In the genomic region with DNA sequence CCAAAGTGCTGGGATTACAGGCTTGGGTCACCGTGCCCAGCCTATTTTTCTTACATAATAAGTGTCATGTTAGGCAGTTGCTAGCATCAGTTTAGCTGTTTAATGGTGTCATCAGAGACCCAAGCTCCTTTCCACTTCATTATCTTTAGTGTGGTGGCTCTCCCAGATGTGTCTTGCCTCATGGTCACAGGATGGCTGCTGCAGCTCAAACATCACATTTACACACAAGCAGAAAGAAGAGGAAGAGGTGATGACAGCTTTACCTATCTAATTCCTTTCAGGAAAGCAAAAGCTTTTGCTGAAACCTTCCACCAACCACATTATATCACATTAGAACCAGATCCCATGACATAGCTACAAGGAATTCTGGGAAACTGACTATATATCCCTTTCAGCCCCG, we compare ENCODE assay signal across 36 cellular contexts.
"Had no signal": no experiment of that assay in that cellular context is flagged by ENCODE, and none has a peak within 500 bp of the region (broad histone marks: within the 10 kb centered on the region; RNA-seq: fewer than 3 reads in every experiment).

No MANE protein-coding gene starts in this region.

- H3K4me1 Mint-ChIP-seq: activated CD4-positive, alpha-beta memory T cell treated with anti-CD3 and anti-CD28 coated beads, Interleukin-2, amount 10 ng/mL, durations not matched to agents 7 days and 5 days; activated CD4-positive, alpha-beta T cell treated with anti-CD3 and anti-CD28 coated beads for 36 hours; activated CD4-positive, alpha-beta T cell treated with anti-CD3 and anti-CD28 coated beads, Interleukin-2, amount 10 ng/mL, durations not matched to agents 7 days and 5 days; activated naive CD4-positive, alpha-beta T cell treated with anti-CD3 and anti-CD28 coated beads, Interleukin-2, amount 50 U/mL, for 24 hours; activated naive CD8-positive, alpha-beta T cell treated with anti-CD3 and anti-CD28 coated beads for 36 hours; activated naive CD8-positive, alpha-beta T cell treated with anti-CD3 and anti-CD28 coated beads, Interleukin-2, amount 50 U/mL, for 24 hours; T-helper 17 cell had no signal

- DNase-seq: activated CD4-positive, alpha-beta memory T cell treated with anti-CD3 and anti-CD28 coated beads, Interleukin-2, amount 10 ng/mL, durations not matched to agents 7 days and 5 days; activated CD4-positive, alpha-beta T cell treated with anti-CD3 and anti-CD28 coated beads for 36 hours; activated CD4-positive, alpha-beta T cell treated with anti-CD3 and anti-CD28 coated beads, Interleukin-2, amount 10 ng/mL, durations not matched to agents 7 days and 5 days; activated CD4-positive, alpha-beta T cell treated with anti-CD3 and anti-CD28 coated beads, Interleukin-2, amount 50 U/mL, for 4 hours; activated CD4-positive, CD25-positive, alpha-beta regulatory T cell; activated CD4-positive, CD25-positive, alpha-beta regulatory T cell treated with anti-CD3 and anti-CD28 coated beads, Interleukin-2, amount 50 U/mL, for 72 hours; activated CD8-positive, alpha-beta memory T cell treated with anti-CD3 and anti-CD28 coated beads for 24 hours; activated effector memory CD4-positive, alpha-beta T cell treated with anti-CD3 and anti-CD28 coated beads, Interleukin-2, amount 50 U/mL, for 16 hours; activated naive CD4-positive, alpha-beta T cell treated with anti-CD3 and anti-CD28 coated beads for 36 hours; activated naive CD8-positive, alpha-beta T cell treated with anti-CD3 and anti-CD28 coated beads for 36 hours; activated naive CD8-positive, alpha-beta T cell treated with anti-CD3 and anti-CD28 coated beads, Interleukin-2, amount 50 U/mL, for 24 hours; activated T-cell treated with anti-CD3 and anti-CD28 coated beads, Interleukin-2, amount 50 U/mL, for 48 hours; adrenal gland; amygdala; aorta; central memory CD4-positive, alpha-beta T cell; cerebellar nuclear complex; colonic mucosa; effector CD8-positive, alpha-beta T cell; esophagus squamous epithelium; foreskin melanocyte; heart right ventricle; T-helper 1 cell; T-helper 17 cell; T1000 had no signal

- ATAC-seq: activated CD4-positive, alpha-beta T cell treated with anti-CD3 and anti-CD28 coated beads for 36 hours; activated naive CD8-positive, alpha-beta T cell treated with anti-CD3 and anti-CD28 coated beads, Interleukin-2, amount 50 U/mL, for 24 hours; gastroesophageal sphincter; heart right ventricle; T-helper 17 cell had no signal

- H3K27me3 ChIP-seq: adrenal gland, breast epithelium, cardiac muscle cell, colonic mucosa, esophagus squamous epithelium, gastroesophageal sphincter had no signal

- H3K9me3 Mint-ChIP-seq: activated CD4-positive, alpha-beta T cell treated with anti-CD3 and anti-CD28 coated beads, Interleukin-2, amount 10 ng/mL, durations not matched to agents 7 days and 5 days; activated naive CD4-positive, alpha-beta T cell treated with anti-CD3 and anti-CD28 coated beads for 36 hours; activated naive CD4-positive, alpha-beta T cell treated with anti-CD3 and anti-CD28 coated beads, Interleukin-2, amount 50 U/mL, for 24 hours; activated naive CD8-positive, alpha-beta T cell treated with anti-CD3 and anti-CD28 coated beads for 36 hours; activated naive CD8-positive, alpha-beta T cell treated with anti-CD3 and anti-CD28 coated beads, Interleukin-2, amount 50 U/mL, for 24 hours; activated T-helper 1 cell treated with anti-CD3 and anti-CD28 coated beads, Interleukin-12 subunit alpha, Interleukin-12 subunit beta, Interleukin-2, Interleukin-4 antibody, amounts not matched to agents 30 ng/mL and 10 ng/mL and 1 ng/mL, durations not matched to agents 14 hours and 24 hours and 36 hours; activated T-helper 2 cell treated with anti-CD3 and anti-CD28 coated beads, Interferon-gamma antibody, Interleukin-2, Interleukin-4, amounts not matched to agents 10 μg/mL and 5 μg/mL and 100 μg/mL, durations not matched to agents 14 hours and 24 hours and 36 hours; brain; T-helper 2 cell treated with Interferon-gamma antibody and Interleukin-4, amounts not matched to agents 5 μg/mL and 100 μg/mL, for 36 hours had no signal

- H3K36me3 Mint-ChIP-seq: activated naive CD4-positive, alpha-beta T cell treated with anti-CD3 and anti-CD28 coated beads, Interleukin-2, amount 50 U/mL, for 24 hours; activated naive CD8-positive, alpha-beta T cell treated with anti-CD3 and anti-CD28 coated beads for 36 hours; brain had no signal

- H3K27ac ChIP-seq: adrenal gland, breast epithelium, cardiac muscle cell, colonic mucosa, epithelial cell of prostate, esophagus squamous epithelium, gastroesophageal sphincter, heart right ventricle had no signal

- H3K4me3 Mint-ChIP-seq: activated CD4-positive, alpha-beta memory T cell treated with anti-CD3 and anti-CD28 coated beads, Interleukin-2, amount 10 ng/mL, durations not matched to agents 7 days and 5 days; activated CD4-positive, alpha-beta T cell treated with anti-CD3 and anti-CD28 coated beads for 36 hours; activated CD4-positive, alpha-beta T cell treated with anti-CD3 and anti-CD28 coated beads, Interleukin-2, amount 10 ng/mL, durations not matched to agents 7 days and 5 days; activated naive CD4-positive, alpha-beta T cell treated with anti-CD3 and anti-CD28 coated beads for 36 hours; activated naive CD4-positive, alpha-beta T cell treated with anti-CD3 and anti-CD28 coated beads, Interleukin-2, amount 50 U/mL, for 24 hours; activated naive CD8-positive, alpha-beta T cell treated with anti-CD3 and anti-CD28 coated beads for 36 hours; activated naive CD8-positive, alpha-beta T cell treated with anti-CD3 and anti-CD28 coated beads, Interleukin-2, amount 50 U/mL, for 24 hours; activated T-helper 1 cell treated with anti-CD3 and anti-CD28 coated beads, Interleukin-12 subunit alpha, Interleukin-12 subunit beta, Interleukin-2, Interleukin-4 antibody, amounts not matched to agents 30 ng/mL and 10 ng/mL and 1 ng/mL, durations not matched to agents 14 hours and 24 hours and 36 hours; brain; T-helper 17 cell; T-helper 2 cell treated with Interferon-gamma antibody and Interleukin-4, amounts not matched to agents 5 μg/mL and 100 μg/mL, for 36 hours had no signal

- H3K27me3 Mint-ChIP-seq: activated CD4-positive, alpha-beta memory T cell treated with anti-CD3 and anti-CD28 coated beads, Interleukin-2, amount 10 ng/mL, durations not matched to agents 7 days and 5 days; activated CD4-positive, alpha-beta T cell treated with anti-CD3 and anti-CD28 coated beads, Interleukin-2, amount 10 ng/mL, durations not matched to agents 7 days and 5 days; activated naive CD4-positive, alpha-beta T cell treated with anti-CD3 and anti-CD28 coated beads, Interleukin-2, amount 50 U/mL, for 24 hours; activated naive CD8-positive, alpha-beta T cell treated with anti-CD3 and anti-CD28 coated beads for 36 hours; activated naive CD8-positive, alpha-beta T cell treated with anti-CD3 and anti-CD28 coated beads, Interleukin-2, amount 50 U/mL, for 24 hours; T-helper 17 cell had no signal

- H3K4me3 ChIP-seq: adrenal gland, breast epithelium, cardiac muscle cell, colonic mucosa, esophagus squamous epithelium, gastroesophageal sphincter, heart right ventricle had no signal

- H3K9me3 ChIP-seq: adrenal gland, colonic mucosa, gastroesophageal sphincter, heart right ventricle had no signal

- H3K4me1 ChIP-seq: adrenal gland, breast epithelium, colonic mucosa, esophagus squamous epithelium, gastroesophageal sphincter, heart right ventricle had no signal

- H3K36me3 ChIP-seq: adrenal gland, breast epithelium, cardiac muscle cell, colonic mucosa, esophagus squamous epithelium, gastroesophageal sphincter, heart right ventricle had no signal

- FAIRE-seq: endometrium, endothelial cell of umbilical vein had no signal

- H3K27ac Mint-ChIP-seq: activated CD4-positive, alpha-beta memory T cell treated with anti-CD3 and anti-CD28 coated beads, Interleukin-2, amount 10 ng/mL, durations not matched to agents 7 days and 5 days; activated CD4-positive, alpha-beta T cell treated with anti-CD3 and anti-CD28 coated beads for 36 hours; activated CD4-positive, alpha-beta T cell treated with anti-CD3 and anti-CD28 coated beads, Interleukin-2, amount 10 ng/mL, durations not matched to agents 7 days and 5 days; activated naive CD4-positive, alpha-beta T cell treated with anti-CD3 and anti-CD28 coated beads for 36 hours; activated naive CD4-positive, alpha-beta T cell treated with anti-CD3 and anti-CD28 coated beads, Interleukin-2, amount 50 U/mL, for 24 hours; activated naive CD8-positive, alpha-beta T cell treated with anti-CD3 and anti-CD28 coated beads for 36 hours; activated naive CD8-positive, alpha-beta T cell treated with anti-CD3 and anti-CD28 coated beads, Interleukin-2, amount 50 U/mL, for 24 hours; activated T-helper 1 cell treated with anti-CD3 and anti-CD28 coated beads, Interleukin-12 subunit alpha, Interleukin-12 subunit beta, Interleukin-2, Interleukin-4 antibody, amounts not matched to agents 30 ng/mL and 10 ng/mL and 1 ng/mL, durations not matched to agents 14 hours and 24 hours and 36 hours; activated T-helper 2 cell treated with anti-CD3 and anti-CD28 coated beads, Interferon-gamma antibody, Interleukin-2, Interleukin-4, amounts not matched to agents 10 μg/mL and 5 μg/mL and 100 μg/mL, durations not matched to agents 14 hours and 24 hours and 36 hours; brain; T-helper 17 cell; T-helper 2 cell treated with Interferon-gamma antibody and Interleukin-4, amounts not matched to agents 5 μg/mL and 100 μg/mL, for 36 hours had no signal
